Comparison of ENCODE assay signal across 8 cellular contexts in the genomic region with DNA sequence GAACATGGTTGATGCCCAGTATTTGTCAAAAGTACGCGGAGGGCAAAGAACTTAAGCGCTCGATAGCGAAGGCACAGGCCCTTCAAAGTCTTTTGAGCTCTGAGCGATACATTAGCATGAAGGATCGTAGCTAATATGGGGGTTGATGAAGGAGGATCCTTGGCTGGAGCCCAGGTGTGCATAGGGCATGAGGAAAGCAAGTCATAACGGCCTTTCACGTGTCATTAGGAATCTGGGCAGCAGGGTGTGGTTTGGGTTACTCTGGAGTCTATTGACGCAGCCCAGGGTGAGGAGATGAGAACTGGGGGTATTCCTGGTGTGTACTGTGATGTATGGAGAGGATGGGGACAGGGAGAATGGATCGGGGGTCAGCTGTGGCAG. TPM values are rescaled to one million over a fixed set of nuclear protein-coding genes. Genes with fewer than 3 reads are reported as not detected.
DNase-seq lines count a peak whose midpoint lies in the region; ATAC-seq and TF ChIP-seq lines count a peak whose summit lies in the region.

No MANE protein-coding gene starts in this region.

- peak overlapping the region; percentile 66 to 95 (median 88) for H3K27ac Mint-ChIP-seq in CD14-positive monocyte
- H3K27ac Mint-ChIP-seq in MCF 10A (ENCODE audit: low read depth, unreplicated experiment), result peak overlapping the region; percentile 99
- H3K27ac Mint-ChIP-seq in stimulated activated memory B cell treated with anti-CD40 and anti-IgM and Interleukin-4, amounts not matched to agents 10 μg/mL and 1 μg/mL and 100 μg/mL, for 72 hours, result peak overlapping the region; percentile 98

- peak overlapping the region; percentile 93 for H3K4me3 ChIP-seq in kidney epithelial cell (ENCODE audit: low read depth, low read length)

- H3K27me3 ChIP-seq in kidney epithelial cell (ENCODE audit: control insufficient read depth, insufficient read depth, low read length), result peaks cover 3% of the 10 kb centered on the region

- POLR2A ChIA-PET in MCF 10A (lab: Yijun Ruan, JAX), result interaction anchor here (0.6 to 3.1 kb wide), 9 partner anchors 10 to 139 kb away, joined by 3 to 18 read pairs (median 3); a partner anchor contains a TSS

- DNase-seq in CD14-positive monocyte (ENCODE audit: low spot score) (no peak), NCI-H510A treated with DMSO at 0.1 percent for 48 hours (lab: John Stamatoyannopoulos, UW) (peak; percentile 2), MCF 10A (ENCODE audit: unreplicated experiment) (peak; percentile 50), kidney epithelial cell (ENCODE audit: low read depth) (no peak), GDM1 (lab: John Stamatoyannopoulos, UW) (no peak), GM19240 (ENCODE audit: insufficient read length, low spot score) (no peak)

- H3K36me3 Mint-ChIP-seq in CD14-positive monocyte (peaks cover 14 to 15% of the 10 kb centered on the region in 2 donors), MCF 10A (ENCODE audit: insufficient read depth, unreplicated experiment) (peaks cover 9% of the 10 kb centered on the region)
- H3K36me3 Mint-ChIP-seq in stimulated activated memory B cell treated with anti-CD40 and anti-IgM and Interleukin-4, amounts not matched to agents 10 μg/mL and 1 μg/mL and 100 μg/mL, for 72 hours, result peaks cover 2% of the 10 kb centered on the region

- peak; percentile 3 for ATAC-seq in GM19455 (IDR thresholded peaks at IDR 0.05; ENCODE audit: unreplicated experiment)
- ATAC-seq in stimulated activated memory B cell treated with anti-CD40 and anti-IgM and Interleukin-4, amounts not matched to agents 10 μg/mL and 1 μg/mL and 100 μg/mL, for 72 hours, result no peak

- peaks cover 29% of the 10 kb centered on the region for H3K4me1 Mint-ChIP-seq in CD14-positive monocyte
- H3K4me1 Mint-ChIP-seq in MCF 10A (ENCODE audit: insufficient read depth, unreplicated experiment), result peaks cover 24% of the 10 kb centered on the region
- peaks cover 32% of the 10 kb centered on the region for H3K4me1 Mint-ChIP-seq in stimulated activated memory B cell treated with anti-CD40 and anti-IgM and Interleukin-4, amounts not matched to agents 10 μg/mL and 1 μg/mL and 100 μg/mL, for 72 hours

- BruUV-seq in MCF 10A (replicated peaks; lab: Mats Ljungman, UMichigan), result TSS peak; percentile 84

- H3K36me3 ChIP-seq in kidney epithelial cell (ENCODE audit: control insufficient read depth, insufficient read depth, low read length), result no peaks in the 10 kb centered on the region

- H3K9me3 Mint-ChIP-seq in CD14-positive monocyte, result peaks cover 0 to 2% (median 0%) of the 10 kb centered on the region in 7 donors
- no peaks in the 10 kb centered on the region for H3K9me3 Mint-ChIP-seq in MCF 10A (ENCODE audit: unreplicated experiment)
- H3K9me3 Mint-ChIP-seq in stimulated activated memory B cell treated with anti-CD40 and anti-IgM and Interleukin-4, amounts not matched to agents 10 μg/mL and 1 μg/mL and 100 μg/mL, for 72 hours, result peaks cover 5% of the 10 kb centered on the region

- CTCF ChIA-PET in MCF 10A (lab: Yijun Ruan, JAX), result interaction anchor here (0.6 kb wide), 1 partner anchor 86 kb away, joined by 3 read pairs; no protein-coding TSS in a partner anchor

- intact Hi-C loops in CD14-positive monocyte (cut with micrococcal nuclease), result no loop called here
- intact Hi-C loops in MCF 10A (cut with micrococcal nuclease), result no loop called here

- TF ChIP-seq CTCF in CD14-positive monocyte (IDR thresholded peaks at IDR 0.05) (no peak), MCF 10A (IDR thresholded peaks at IDR 0.05; ENCODE audit: unreplicated experiment) (no peak), kidney epithelial cell (IDR thresholded peaks at IDR 0.05; ENCODE audit: insufficient read depth, low read length, poor library complexity, severe bottlenecking) (no peak)

- H3K27me3 Mint-ChIP-seq in CD14-positive monocyte (ENCODE audit: low read depth in 3 of 3) (peaks cover 0 to 3% (median 0%) of the 10 kb centered on the region in 3 donors), MCF 10A (ENCODE audit: insufficient read depth, unreplicated experiment) (peaks cover 5% of the 10 kb centered on the region)
- H3K27me3 Mint-ChIP-seq in stimulated activated memory B cell treated with anti-CD40 and anti-IgM and Interleukin-4, amounts not matched to agents 10 μg/mL and 1 μg/mL and 100 μg/mL, for 72 hours, result no peaks in the 10 kb centered on the region

- H3K4me3 Mint-ChIP-seq in CD14-positive monocyte, result peak overlapping the region; percentile 96
- H3K4me3 Mint-ChIP-seq in MCF 10A (ENCODE audit: unreplicated experiment), result peak overlapping the region; percentile 97
- H3K4me3 Mint-ChIP-seq in stimulated activated memory B cell treated with anti-CD40 and anti-IgM and Interleukin-4, amounts not matched to agents 10 μg/mL and 1 μg/mL and 100 μg/mL, for 72 hours, result peak overlapping the region; percentile 99

RNA-seq across cellular contexts. Expression of a gene that starts 0.6 kb away (rescaled TPM):
- 10 to 100 TPM; 34.9 to 39.2 TPM for polyA plus RNA-seq in CD14-positive monocyte
- total RNA-seq in MCF 10A (2022) (31.0 and 33.0 TPM in 2 replicates), kidney epithelial cell (35.1 and 45.9 TPM in 2 replicates)

RNA-seq across cellular contexts. Expression of a gene that starts 31.7 kb away (rescaled TPM):
- not detected for polyA plus RNA-seq in CD14-positive monocyte
- total RNA-seq in MCF 10A (2022), result not detected in 2 replicates
- not detected in 2 replicates for total RNA-seq in kidney epithelial cell

Comparison
In these comparisons a context has a peak if more than half of its experiments do, and no peak if none do; other contexts are left out.
1. DNase-seq: peak in NCI-H510A treated with DMSO at 0.1 percent for 48 hours (single experiment) and MCF 10A (single experiment); none in CD14-positive monocyte (single experiment), kidney epithelial cell (single experiment), GDM1 (single experiment) and GM19240 (single experiment).
2. Peak in every context shown above with its lines, with median percentiles within 50 percentile points of each other: H3K27ac Mint-ChIP-seq and H3K4me3 Mint-ChIP-seq.